9 cellular contexts compared by ENCODE assay signal in the genomic region with DNA sequence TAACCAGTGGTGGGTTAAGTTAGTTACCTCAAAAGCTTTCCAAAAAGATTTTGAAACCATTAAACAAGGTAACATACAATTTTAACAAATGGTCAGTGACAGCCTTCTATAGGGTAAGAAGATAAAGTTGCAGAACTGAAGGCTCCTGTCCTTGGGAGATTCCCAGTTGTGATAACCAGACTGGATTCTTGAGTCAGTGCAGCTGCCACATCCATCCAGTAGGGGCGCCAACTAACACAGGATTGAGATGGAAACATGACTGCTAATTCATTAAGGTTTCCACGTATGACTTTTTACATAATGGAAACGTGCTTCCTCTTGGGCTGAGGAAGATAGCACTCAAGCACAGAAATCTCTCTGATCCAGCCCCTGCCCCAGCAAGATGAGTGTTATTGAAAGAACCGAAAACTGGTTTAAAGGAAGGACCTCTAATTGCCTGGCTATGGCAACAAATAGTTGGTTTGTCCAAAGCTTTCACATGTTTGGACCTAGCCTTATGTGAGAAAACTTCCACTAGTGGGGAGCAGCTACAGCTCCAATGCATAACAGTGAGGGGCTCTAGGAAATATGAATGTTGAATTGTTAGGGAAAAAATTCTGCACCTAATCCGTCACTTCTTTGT.
DNase-seq lines count a peak whose midpoint lies in the region; ATAC-seq and TF ChIP-seq lines count a peak whose summit lies in the region.
"Had no signal": no experiment of that assay in that cellular context is flagged by ENCODE, and none has a peak within 500 bp of the region (broad histone marks: within the 10 kb centered on the region; RNA-seq: fewer than 3 reads in every experiment).

No MANE protein-coding gene starts in this region.

- no peaks in the 10 kb centered on the region for H3K9me3 ChIP-seq in iPS DF 6.9 (ENCODE audit: control insufficient read depth, insufficient read depth, low read length)
- no peaks in the 10 kb centered on the region for H3K9me3 ChIP-seq in psoas muscle

- H3K27ac ChIP-seq in iPS DF 6.9 (ENCODE audit: low read length) (no peak overlapping the region), psoas muscle (no peak overlapping the region)

- H3K27me3 ChIP-seq in iPS DF 6.9 (ENCODE audit: control insufficient read depth, insufficient read depth, low read length) (no peaks in the 10 kb centered on the region; the same call in 1 of the 2 replicates), psoas muscle (ENCODE audit: insufficient read depth in 3 of 3, low read length in 2 of 3) (no peaks in the 10 kb centered on the region)

- H3K4me3 ChIP-seq in iPS DF 6.9 (ENCODE audit: low read length) (no peak overlapping the region), psoas muscle (no peak overlapping the region)

- ATAC-seq in psoas muscle = no peak

- H3K36me3 ChIP-seq in iPS DF 6.9 (ENCODE audit: control insufficient read depth, insufficient read depth, low read length) = no peaks in the 10 kb centered on the region
- no peaks in the 10 kb centered on the region for H3K36me3 ChIP-seq in psoas muscle (ENCODE audit: insufficient read depth in 1 of 2, low read depth in 1 of 2)

- in situ Hi-C loops in GM13977 (cut with MboI; ENCODE audit: low pct_unique_long_range_greater_than_20kb, low sequenced_read_pairs, unreplicated experiment) = no loop called here

- intact Hi-C loops in psoas muscle (cut with DNase I) = no loop called here

- no peaks in the 10 kb centered on the region for H3K4me1 ChIP-seq in iPS DF 6.9 (ENCODE audit: control insufficient read depth, insufficient read depth, low read length)
- no peaks in the 10 kb centered on the region for H3K4me1 ChIP-seq in psoas muscle

- DNase-seq in AG09319 (ENCODE audit: extremely low read depth, low read depth) (no peak), GM13977 (ENCODE audit: low spot score) (peak; percentile 20), RPMI7951 (ENCODE audit: low read depth) (peak; percentile 0), iPS DF 6.9 (ENCODE audit: low read depth, low spot score) (peak; percentile 7), NCI-H1436 (lab: John Stamatoyannopoulos, UW) (no peak), psoas muscle (no peak), NCI-H446 treated with DMSO at 0.1 percent for 48 hours (lab: John Stamatoyannopoulos, UW) (no peak)
- no peak for DNase-seq in stimulated activated CD4-positive, alpha-beta T cell treated with anti-CD3 and anti-CD28 coated beads, Interleukin-1b, Interleukin-23, amount 100 ng/mL, for 48 hours
- DNase-seq: retina had no signal

- TF ChIP-seq CTCF in AG09319 (IDR thresholded peaks at IDR 0.05; ENCODE audit: low read depth, low read length) (peak; percentile 42), GM13977 (IDR thresholded peaks at IDR 0.05; ENCODE audit: extremely low read depth, insufficient read depth, missing control alignments) (peak; percentile 53), psoas muscle (IDR thresholded peaks at IDR 0.05) (no peak)

- no CpG with 5 or more reads among the region's 5 CpGs for WGBS in iPS DF 6.9 (ENCODE audit: insufficient coverage, insufficient read length)
- WGBS in psoas muscle, 3 donors = 55 to 58% (median 56%) methylated on average over 5 of the region's 5 CpGs

Comparison
In these comparisons a context has a peak if more than half of its experiments do, and no peak if none do; other contexts are left out.
1. DNase-seq: peak in GM13977 (single experiment), RPMI7951 (single experiment) and iPS DF 6.9 (single experiment); none in AG09319 (single experiment), NCI-H1436 (single experiment), psoas muscle (0 of 2), stimulated activated CD4-positive, alpha-beta T cell treated with anti-CD3 and anti-CD28 coated beads, Interleukin-1b, Interleukin-23, amount 100 ng/mL, for 48 hours (single experiment) and NCI-H446 treated with DMSO at 0.1 percent for 48 hours (single experiment).